26 cellular contexts compared by ENCODE assay signal in genomic region chr2:158187908-158188307, GRCh38.
"Had no signal": no experiment of that assay in that cellular context is flagged by ENCODE, and none has a peak within 500 bp of the region (broad histone marks: within the 10 kb centered on the region; RNA-seq: fewer than 3 reads in every experiment).

No MANE protein-coding gene starts in this region.

- ATAC-seq: activated CD8-positive, alpha-beta T cell treated with anti-CD3 and anti-CD28 coated beads for 36 hours; activated T-cell treated with anti-CD3 and anti-CD28 coated beads, Interleukin-2, amount 50 U/mL, for 4 hours; activated T-helper 17 cell treated with anti-CD3 and anti-CD28 coated beads, Interleukin-2, amount 50 U/mL, for 72 hours; left lung; mucosa of descending colon; stimulated activated naive B cell treated with anti-CD40 and anti-IgM and Interleukin-4, amounts not matched to agents 10 μg/mL and 1 μg/mL and 100 μg/mL, for 72 hours; T-helper 17 cell; upper lobe of right lung; WTC11 had no signal

- H3K36me3 ChIP-seq: left lung, ovary, sigmoid colon, suprapubic skin, tibial artery, upper lobe of right lung had no signal

- H3K4me3 Mint-ChIP-seq: activated CD8-positive, alpha-beta T cell treated with anti-CD3 and anti-CD28 coated beads for 36 hours; activated T-cell treated with anti-CD3 and anti-CD28 coated beads, Interleukin-2, amount 50 U/mL, for 4 hours; activated T-helper 17 cell treated with anti-CD3 and anti-CD28 coated beads, Interleukin-2, amount 50 U/mL, for 72 hours; nephron progenitor cell; stimulated activated naive B cell treated with anti-CD40 and anti-IgM and Interleukin-4, amounts not matched to agents 10 μg/mL and 1 μg/mL and 100 μg/mL, for 72 hours; T-helper 17 cell; WTC11 had no signal

- H3K27ac ChIP-seq: left lung, ovary, sigmoid colon, suprapubic skin, tibial artery, upper lobe of right lung had no signal

- H3K4me3 ChIP-seq: left lung, mucosa of descending colon, ovary, sigmoid colon, suprapubic skin, tibial artery, upper lobe of right lung had no signal

- H3K27ac Mint-ChIP-seq: activated CD8-positive, alpha-beta T cell treated with anti-CD3 and anti-CD28 coated beads for 36 hours; activated T-helper 17 cell treated with anti-CD3 and anti-CD28 coated beads, Interleukin-2, amount 50 U/mL, for 72 hours; nephron progenitor cell; progenitor cell of endocrine pancreas; stimulated activated naive B cell treated with anti-CD40 and anti-IgM and Interleukin-4, amounts not matched to agents 10 μg/mL and 1 μg/mL and 100 μg/mL, for 72 hours; T-helper 17 cell; WTC11 had no signal

- H3K4me1 ChIP-seq: left lung, sigmoid colon, upper lobe of right lung had no signal

- H3K27me3 Mint-ChIP-seq: stimulated activated naive B cell treated with anti-CD40 and anti-IgM and Interleukin-4, amounts not matched to agents 10 μg/mL and 1 μg/mL and 100 μg/mL, for 72 hours had no signal

- DNase-seq: activated CD4-positive, alpha-beta T cell treated with anti-CD3 and anti-CD28 coated beads, Interleukin-2, amount 50 U/mL, for 1 hour; activated CD8-positive, alpha-beta T cell treated with anti-CD3 and anti-CD28 coated beads for 36 hours; activated gamma-delta T cell treated with Interleukin-2 at 50 U/mL for 16 hours; activated naive CD4-positive, alpha-beta T cell treated with anti-CD3 and anti-CD28 coated beads, Interleukin-2, amount 50 U/mL, for 16 hours; activated T-cell treated with anti-CD3 and anti-CD28 coated beads, Interleukin-2, amount 50 U/mL, for 4 hours; amygdala; caudate nucleus; head of caudate nucleus; hypothalamus; left lung; mucosa of descending colon; nephron progenitor cell; ovary; sigmoid colon; stimulated activated CD4-positive, alpha-beta T cell treated with anti-CD3 and anti-CD28 coated beads, Interleukin-15, amount 100 ng/mL, for 24 hours; stimulated activated CD4-positive, alpha-beta T cell treated with anti-CD3 and anti-CD28 coated beads, Interleukin-2, amount 100 ng/mL, for 24 hours; stimulated activated naive B cell treated with anti-CD40 and anti-IgM and Interleukin-4, amounts not matched to agents 10 μg/mL and 1 μg/mL and 100 μg/mL, for 72 hours; T-helper 17 cell; T1000; tibial artery; upper lobe of right lung had no signal

- H3K27me3 ChIP-seq: left lung, ovary, sigmoid colon, suprapubic skin, tibial artery, upper lobe of right lung had no signal

- H3K9me3 Mint-ChIP-seq: activated CD8-positive, alpha-beta T cell treated with anti-CD3 and anti-CD28 coated beads for 36 hours; activated T-cell treated with anti-CD3 and anti-CD28 coated beads, Interleukin-2, amount 50 U/mL, for 4 hours; activated T-helper 17 cell treated with anti-CD3 and anti-CD28 coated beads, Interleukin-2, amount 50 U/mL, for 72 hours; nephron progenitor cell; stimulated activated naive B cell treated with anti-CD40 and anti-IgM and Interleukin-4, amounts not matched to agents 10 μg/mL and 1 μg/mL and 100 μg/mL, for 72 hours; WTC11 had no signal

- H3K9me3 ChIP-seq: left lung, mucosa of descending colon, ovary, sigmoid colon, suprapubic skin, tibial artery, upper lobe of right lung had no signal

- FAIRE-seq: endothelial cell of umbilical vein had no signal

- H3K36me3 Mint-ChIP-seq: stimulated activated naive B cell treated with anti-CD40 and anti-IgM and Interleukin-4, amounts not matched to agents 10 μg/mL and 1 μg/mL and 100 μg/mL, for 72 hours; WTC11 had no signal
